Comparison of ENCODE assay signal across 8 cellular contexts in the genomic region with DNA sequence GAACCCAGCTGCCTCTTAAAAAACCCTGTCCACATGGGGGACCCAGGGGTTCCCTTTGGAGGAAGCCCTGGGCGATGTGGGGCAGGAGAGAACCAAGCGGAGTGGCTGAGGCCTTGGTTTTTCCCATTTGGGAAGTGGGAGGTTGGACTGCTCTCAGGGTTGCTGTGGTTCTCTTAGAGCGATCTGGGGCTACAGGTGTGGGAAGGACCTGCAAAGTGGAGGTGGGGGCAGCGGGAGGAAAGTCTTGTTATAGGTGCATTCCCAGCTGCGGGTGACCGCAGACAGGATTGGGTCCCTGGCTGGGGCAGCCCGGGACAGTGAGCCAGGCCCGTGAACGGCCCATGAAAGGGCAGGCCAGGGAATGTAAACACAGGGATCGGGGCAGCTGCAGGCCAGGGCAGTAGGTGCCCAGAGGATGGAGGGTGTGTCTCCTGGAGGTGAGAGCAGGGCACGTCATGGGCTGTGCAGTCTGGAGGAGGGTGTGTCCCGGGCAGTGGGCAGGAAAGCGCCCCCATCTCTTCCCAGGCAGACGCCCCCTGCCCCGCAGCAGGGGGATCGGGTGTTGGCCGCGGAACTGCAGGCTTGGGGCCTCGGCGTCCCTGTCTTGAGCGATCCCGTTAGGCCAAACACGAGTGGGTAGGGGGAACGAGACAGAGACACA. TPM values are rescaled to one million over a fixed set of nuclear protein-coding genes. Genes with fewer than 3 reads are reported as not detected.
DNase-seq lines count a peak whose midpoint lies in the region; ATAC-seq lines count a peak whose summit lies in the region.

No MANE protein-coding gene starts in this region.

- H2BK5ac ChIP-seq in mesenchymal stem cell (ENCODE audit: low read depth, low read length, poor library complexity, severe bottlenecking): no peak overlapping the region

- peak overlapping the region in 1 of 2 experiments; percentile 83 for H3K23ac ChIP-seq in mesenchymal stem cell (ENCODE audit: low read length in 2 of 2)

- H3K9me3 ChIP-seq in HUES48 (ENCODE audit: control insufficient read depth, insufficient read depth, low read length) (no peaks in the 10 kb centered on the region; the same call in none of the 2 replicates), mesenchymal stem cell (ENCODE audit: control insufficient read depth, low read length) (peaks cover 16% of the 10 kb centered on the region)

- H3K27ac Mint-ChIP-seq in central memory CD8-positive, alpha-beta T cell (ENCODE audit: low read depth): peak overlapping the region; percentile 83

- peak overlapping the region in 1 of 2 experiments; percentile 94 for H3K14ac ChIP-seq in mesenchymal stem cell (ENCODE audit: low read length in 2 of 2)

- H3K18ac ChIP-seq in mesenchymal stem cell (ENCODE audit: low read depth in 1 of 2, low read length in 2 of 2): peak overlapping the region; percentile 70 to 85

- no peak overlapping the region for H3K27ac ChIP-seq in HUES48 (ENCODE audit: low read depth, low read length)
- H3K27ac ChIP-seq in mesenchymal stem cell (ENCODE audit: low read length, poor library complexity, severe bottlenecking): no peak overlapping the region

- peak overlapping the region in 1 of 2 experiments; percentile 67 for H3K4ac ChIP-seq in mesenchymal stem cell (ENCODE audit: low read depth in 1 of 2, low read length in 2 of 2)

- no peak overlapping the region for H2BK120ac ChIP-seq in mesenchymal stem cell (ENCODE audit: low read depth, low read length)

- H3K9me3 Mint-ChIP-seq in central memory CD8-positive, alpha-beta T cell: no peaks in the 10 kb centered on the region

- H3K36me3 Mint-ChIP-seq in central memory CD8-positive, alpha-beta T cell (ENCODE audit: insufficient read depth): peaks cover 14% of the 10 kb centered on the region

- in situ Hi-C loops in ACHN (cut with HindIII; ENCODE audit: low pct_ligation_motif_present, low pct_unique_long_range_greater_than_20kb, low sequenced_read_pairs): no loop called here

- H3K4me3 ChIP-seq in HUES48 (ENCODE audit: low read depth, low read length): peak overlapping the region; percentile 75
- peak overlapping the region; percentile 78 to 88 for H3K4me3 ChIP-seq in mesenchymal stem cell (ENCODE audit: insufficient read depth in 1 of 2, low read depth in 1 of 2, low read length in 2 of 2)

- H2AK5ac ChIP-seq in mesenchymal stem cell (ENCODE audit: low read length, severe bottlenecking): no peak overlapping the region

- H2BK12ac ChIP-seq in mesenchymal stem cell (ENCODE audit: low read length in 2 of 2): peak overlapping the region in 1 of 2 experiments; percentile 47

- H3K4me2 ChIP-seq in mesenchymal stem cell (ENCODE audit: low read length, poor library complexity, severe bottlenecking): peak overlapping the region; percentile 99

- no peaks in the 10 kb centered on the region for H3K27me3 Mint-ChIP-seq in central memory CD8-positive, alpha-beta T cell

- WGBS in mesenchymal stem cell: 26% methylated on average over 22 of the region's 24 CpGs

- peak; percentile 9 for DNase-seq in ACHN
- no peak for DNase-seq in central memory CD8-positive, alpha-beta T cell (ENCODE audit: low spot score in 2 of 2)
- no peak for DNase-seq in mesenchymal stem cell
- DNase-seq in NCI-H446 (lab: John Stamatoyannopoulos, UW): no peak
- DNase-seq in A172 (ENCODE audit: low spot score): no peak
- no peak for DNase-seq in NCI-H2171 treated with DMSO at 0.1 percent for 48 hours (lab: John Stamatoyannopoulos, UW)
- DNase-seq in NCI-H2227 treated with DMSO at 0.1 percent for 48 hours (lab: John Stamatoyannopoulos, UW): no peak

- H3K4me1 Mint-ChIP-seq in central memory CD8-positive, alpha-beta T cell: peaks cover 26% of the 10 kb centered on the region

- no peak overlapping the region for H4K91ac ChIP-seq in mesenchymal stem cell (ENCODE audit: low read length)

- H3K27me3 ChIP-seq in HUES48 (ENCODE audit: control insufficient read depth, insufficient read depth, low read length): peaks cover 4% of the 10 kb centered on the region; the same call in 1 of the 2 replicates
- peaks cover 0 to 8% of the 10 kb centered on the region in 2 experiments for H3K27me3 ChIP-seq in mesenchymal stem cell (ENCODE audit: control insufficient read depth in 1 of 2, insufficient read depth in 1 of 2, low read length in 2 of 2)

- ATAC-seq in central memory CD8-positive, alpha-beta T cell (replicated peaks; ENCODE audit: extremely low read depth, poor library complexity, severe bottlenecking): no peak

- H3K4me1 ChIP-seq in HUES48 (ENCODE audit: control insufficient read depth, insufficient read depth, low read length) (no peaks in the 10 kb centered on the region), mesenchymal stem cell (ENCODE audit: control insufficient read depth, insufficient read depth, low read depth, low read length) (peaks cover 19% of the 10 kb centered on the region)

- peak overlapping the region; percentile 8 for H4K8ac ChIP-seq in mesenchymal stem cell (ENCODE audit: low read length)

- H2BK15ac ChIP-seq in mesenchymal stem cell (ENCODE audit: low read depth, poor library complexity, severe bottlenecking): no peak overlapping the region

- peaks cover 21% of the 10 kb centered on the region for H3K79me1 ChIP-seq in mesenchymal stem cell (replicated peaks; ENCODE audit: low read length, poor library complexity, severe bottlenecking)

- H3K9ac ChIP-seq in HUES48 (ENCODE audit: low read depth, low read length) (no peak overlapping the region), mesenchymal stem cell (ENCODE audit: low read length) (peak overlapping the region; percentile 57)

- H3K4me3 Mint-ChIP-seq in central memory CD8-positive, alpha-beta T cell: peak overlapping the region; percentile 94

- H2AFZ ChIP-seq in mesenchymal stem cell (ENCODE audit: low read depth, low read length): peak overlapping the region; percentile 61

- peaks cover 17% of the 10 kb centered on the region for H3K36me3 ChIP-seq in HUES48 (ENCODE audit: control insufficient read depth, insufficient read depth, low read length)
- H3K36me3 ChIP-seq in mesenchymal stem cell (ENCODE audit: control insufficient read depth in 1 of 2, insufficient read depth in 2 of 2, low read depth in 1 of 2, low read length in 2 of 2): peaks cover 19 to 31% of the 10 kb centered on the region in 2 experiments

RNA-seq across cellular contexts. Expression of a gene that starts 0.8 kb away (rescaled TPM):
- 60.2 TPM for polyA plus RNA-seq in mesenchymal stem cell (2013, experiment 1 of 2)
- polyA plus RNA-seq in mesenchymal stem cell (2013, experiment 2 of 2): 59.0 TPM
- total RNA-seq in A172 (2014; rRNA removed; shearing (Covaris generic)): 65.8 and 105 TPM in 2 replicates

RNA-seq across cellular contexts. Expression of a gene that starts 5.2 kb away (rescaled TPM):
- not detected for polyA plus RNA-seq in mesenchymal stem cell (2013, experiment 1 of 2)
- not detected for polyA plus RNA-seq in mesenchymal stem cell (2013, experiment 2 of 2)
- total RNA-seq in A172 (2014; rRNA removed; shearing (Covaris generic)): not detected in 2 replicates

RNA-seq across cellular contexts. Expression of a gene that starts 22.8 kb away (rescaled TPM):
- polyA plus RNA-seq in mesenchymal stem cell (2013, experiment 1 of 2): 0.03 TPM
- polyA plus RNA-seq in mesenchymal stem cell (2013, experiment 2 of 2): 0.04 TPM
- total RNA-seq in A172 (2014; rRNA removed; shearing (Covaris generic)): 0.17 TPM in 1 of 2 replicates, not detected in the other

RNA-seq across cellular contexts. Expression of a gene that starts 25.3 kb away (rescaled TPM):
- 0.04 TPM for polyA plus RNA-seq in mesenchymal stem cell (2013, experiment 1 of 2)
- polyA plus RNA-seq in mesenchymal stem cell (2013, experiment 2 of 2): 0.11 TPM
- 1.7 TPM in 1 of 2 replicates, not detected in the other for total RNA-seq in A172 (2014; rRNA removed; shearing (Covaris generic))

RNA-seq across cellular contexts. Expression of a gene that starts 34.2 kb away (rescaled TPM):
- polyA plus RNA-seq in mesenchymal stem cell (2013, experiment 1 of 2): 172 TPM
- polyA plus RNA-seq in mesenchymal stem cell (2013, experiment 2 of 2): 175 TPM
- 100.0 and 131 TPM in 2 replicates for total RNA-seq in A172 (2014; rRNA removed; shearing (Covaris generic))
